ENCODE assay signal across 1 cellular context in genomic region chr17:21199856-21200255, GRCh38.
TF ChIP-seq lines count a peak whose summit lies in the region.

No MANE protein-coding gene starts in this region.

TF ChIP-seq in H1, 55 proteins besides CTCF, POLR2A, EP300 and RAD21:
- TF ChIP-seq POU5F1 (IDR thresholded peaks at IDR 0.05; ENCODE audit: low read depth, low read length): no peak
- no peak for TF ChIP-seq CHD1 (IDR thresholded peaks at IDR 0.05; ENCODE audit: low read depth, low read length)
- TF ChIP-seq BACH1 (IDR thresholded peaks at IDR 0.05; ENCODE audit: low read length): peak; percentile 27; the same call in 1 of the 2 replicates
- TF ChIP-seq GABPA (IDR thresholded peaks at IDR 0.05; ENCODE audit: borderline replicate concordance, insufficient read depth, low read length): no peak
TF ChIP-seq in H1: peak in this region for 1.
